ENCODE assay signal across 20 cellular contexts in genomic region chr6:135673671-135674309, GRCh38.
DNase-seq lines count a peak whose midpoint lies in the region; ATAC-seq and TF ChIP-seq lines count a peak whose summit lies in the region.
"Had no signal": no experiment of that assay in that cellular context is flagged by ENCODE, and none has a peak within 500 bp of the region (broad histone marks: within the 10 kb centered on the region; RNA-seq: fewer than 3 reads in every experiment).

No MANE protein-coding gene starts in this region.

- H3K9me3 Mint-ChIP-seq in T-helper 1 cell treated with Interleukin-12 subunit alpha and Interleukin-12 subunit beta and Interleukin-4 antibody, amounts not matched to agents 30 μg/mL and 1 μg/mL, for 36 hours = peaks cover 19% of the 10 kb centered on the region

- no peaks in the 10 kb centered on the region for H3K27me3 ChIP-seq in HAP-1 (ENCODE audit: low read depth)
- H3K27me3 ChIP-seq: right lobe of liver had no signal

- peak overlapping the region; percentile 46 for H3K27ac Mint-ChIP-seq in T-helper 1 cell treated with Interleukin-12 subunit alpha and Interleukin-12 subunit beta and Interleukin-4 antibody, amounts not matched to agents 30 μg/mL and 1 μg/mL, for 36 hours
- H3K27ac Mint-ChIP-seq: activated naive CD8-positive, alpha-beta T cell treated with anti-CD3 and anti-CD28 coated beads, Interleukin-2, amount 10 ng/mL, durations not matched to agents 7 days and 5 days; B cell had no signal

- H3K4me3 Mint-ChIP-seq in T-helper 1 cell treated with Interleukin-12 subunit alpha and Interleukin-12 subunit beta and Interleukin-4 antibody, amounts not matched to agents 30 μg/mL and 1 μg/mL, for 36 hours = no peak overlapping the region
- H3K4me3 Mint-ChIP-seq: activated naive CD8-positive, alpha-beta T cell treated with anti-CD3 and anti-CD28 coated beads, Interleukin-2, amount 10 ng/mL, durations not matched to agents 7 days and 5 days; B cell had no signal

- H3K4me1 ChIP-seq in HAP-1 = no peaks in the 10 kb centered on the region
- H3K4me1 ChIP-seq: right lobe of liver had no signal

- ATAC-seq in GM21786 (IDR thresholded peaks at IDR 0.05; ENCODE audit: unreplicated experiment) = no peak
- ATAC-seq: Panc1, right lobe of liver had no signal

- H3K4me1 Mint-ChIP-seq in T-helper 1 cell treated with Interleukin-12 subunit alpha and Interleukin-12 subunit beta and Interleukin-4 antibody, amounts not matched to agents 30 μg/mL and 1 μg/mL, for 36 hours (ENCODE audit: low read depth) = peaks cover 26% of the 10 kb centered on the region
- H3K4me1 Mint-ChIP-seq: B cell had no signal

- TF ChIP-seq CTCF in fibroblast of pulmonary artery (IDR thresholded peaks at IDR 0.05; ENCODE audit: low read length, missing control alignments) = no peak

- no peaks in the 10 kb centered on the region for H3K27me3 Mint-ChIP-seq in T-helper 1 cell treated with Interleukin-12 subunit alpha and Interleukin-12 subunit beta and Interleukin-4 antibody, amounts not matched to agents 30 μg/mL and 1 μg/mL, for 36 hours (ENCODE audit: low read depth)
- H3K27me3 Mint-ChIP-seq: activated naive CD8-positive, alpha-beta T cell treated with anti-CD3 and anti-CD28 coated beads, Interleukin-2, amount 10 ng/mL, durations not matched to agents 7 days and 5 days; B cell had no signal

- H3K4me3 ChIP-seq in fibroblast of pulmonary artery (replicated peaks; ENCODE audit: low read depth, low read length) (no peak overlapping the region), HAP-1 (no peak overlapping the region)
- H3K4me3 ChIP-seq: right lobe of liver had no signal

- peaks cover 14% of the 10 kb centered on the region for H3K36me3 Mint-ChIP-seq in T-helper 1 cell treated with Interleukin-12 subunit alpha and Interleukin-12 subunit beta and Interleukin-4 antibody, amounts not matched to agents 30 μg/mL and 1 μg/mL, for 36 hours (ENCODE audit: low read depth)

- no peaks in the 10 kb centered on the region for H3K36me3 ChIP-seq in HAP-1 (replicated peaks)
- H3K36me3 ChIP-seq: right lobe of liver had no signal

- no peak for TF ChIP-seq POLR2A in erythroblast (IDR thresholded peaks at IDR 0.05; ENCODE audit: low read length)

- DNase-seq in stimulated activated CD4-positive, alpha-beta T cell treated with anti-CD3 and anti-CD28 coated beads, Interleukin-1b, Interleukin-23, amount 100 ng/mL, for 48 hours = peak; percentile 13
- DNase-seq in stimulated activated CD4-positive, alpha-beta T cell treated with anti-CD3 and anti-CD28 coated beads, Interleukin-2, amount 100 ng/mL, for 48 hours = no peak
- DNase-seq in fibroblast of pulmonary artery (ENCODE audit: low read depth) = peak; percentile 8
- DNase-seq in HPDE6-E6E7 (ENCODE audit: extremely low spot score) = no peak
- no peak for DNase-seq in HAP-1 (ENCODE audit: low spot score in 2 of 2)
- no peak for DNase-seq in erythroblast (lab: John Stamatoyannopoulos, UW)
- DNase-seq: activated naive CD8-positive, alpha-beta T cell treated with anti-CD3 and anti-CD28 coated beads, Interleukin-2, amount 10 ng/mL, durations not matched to agents 7 days and 5 days; caudate nucleus; effector CD4-positive, alpha-beta T cell; hippocampal formation; kidney glomerular epithelial cell; NCI-H1105; occipital lobe; right lobe of liver; stimulated activated CD4-positive, alpha-beta T cell treated with anti-CD3 and anti-CD28 coated beads, Interleukin-4, amount 100 ng/mL, for 24 hours; stimulated activated CD8-positive, alpha-beta memory T cell treated with anti-CD3 and anti-CD28 coated beads, Interleukin-4, amount 100 ng/mL, for 48 hours had no signal

- in situ Hi-C loops in HAP-1 (cut with MboI; ENCODE audit: low sequenced_read_pairs) = no loop called here

- no peaks in the 10 kb centered on the region for H3K9me3 ChIP-seq in HAP-1
- H3K9me3 ChIP-seq: right lobe of liver had no signal

Comparison
In these comparisons a context has a peak if more than half of its experiments do, and no peak if none do; other contexts are left out.
1. DNase-seq: peak in stimulated activated CD4-positive, alpha-beta T cell treated with anti-CD3 and anti-CD28 coated beads, Interleukin-1b, Interleukin-23, amount 100 ng/mL, for 48 hours (single experiment) and fibroblast of pulmonary artery (single experiment); none in stimulated activated CD4-positive, alpha-beta T cell treated with anti-CD3 and anti-CD28 coated beads, Interleukin-2, amount 100 ng/mL, for 48 hours (0 of 2), HPDE6-E6E7 (single experiment), HAP-1 (0 of 2) and erythroblast (0 of 2).